ENCODE assay signal across 1 cellular context in genomic region chr13:49539746-49540145, GRCh38.
TF ChIP-seq lines count a peak whose summit lies in the region.

No MANE protein-coding gene starts in this region.

TF ChIP-seq in GM23338, 12 proteins besides CTCF, POLR2A, EP300 and RAD21:
- TF ChIP-seq, protein P1, sequence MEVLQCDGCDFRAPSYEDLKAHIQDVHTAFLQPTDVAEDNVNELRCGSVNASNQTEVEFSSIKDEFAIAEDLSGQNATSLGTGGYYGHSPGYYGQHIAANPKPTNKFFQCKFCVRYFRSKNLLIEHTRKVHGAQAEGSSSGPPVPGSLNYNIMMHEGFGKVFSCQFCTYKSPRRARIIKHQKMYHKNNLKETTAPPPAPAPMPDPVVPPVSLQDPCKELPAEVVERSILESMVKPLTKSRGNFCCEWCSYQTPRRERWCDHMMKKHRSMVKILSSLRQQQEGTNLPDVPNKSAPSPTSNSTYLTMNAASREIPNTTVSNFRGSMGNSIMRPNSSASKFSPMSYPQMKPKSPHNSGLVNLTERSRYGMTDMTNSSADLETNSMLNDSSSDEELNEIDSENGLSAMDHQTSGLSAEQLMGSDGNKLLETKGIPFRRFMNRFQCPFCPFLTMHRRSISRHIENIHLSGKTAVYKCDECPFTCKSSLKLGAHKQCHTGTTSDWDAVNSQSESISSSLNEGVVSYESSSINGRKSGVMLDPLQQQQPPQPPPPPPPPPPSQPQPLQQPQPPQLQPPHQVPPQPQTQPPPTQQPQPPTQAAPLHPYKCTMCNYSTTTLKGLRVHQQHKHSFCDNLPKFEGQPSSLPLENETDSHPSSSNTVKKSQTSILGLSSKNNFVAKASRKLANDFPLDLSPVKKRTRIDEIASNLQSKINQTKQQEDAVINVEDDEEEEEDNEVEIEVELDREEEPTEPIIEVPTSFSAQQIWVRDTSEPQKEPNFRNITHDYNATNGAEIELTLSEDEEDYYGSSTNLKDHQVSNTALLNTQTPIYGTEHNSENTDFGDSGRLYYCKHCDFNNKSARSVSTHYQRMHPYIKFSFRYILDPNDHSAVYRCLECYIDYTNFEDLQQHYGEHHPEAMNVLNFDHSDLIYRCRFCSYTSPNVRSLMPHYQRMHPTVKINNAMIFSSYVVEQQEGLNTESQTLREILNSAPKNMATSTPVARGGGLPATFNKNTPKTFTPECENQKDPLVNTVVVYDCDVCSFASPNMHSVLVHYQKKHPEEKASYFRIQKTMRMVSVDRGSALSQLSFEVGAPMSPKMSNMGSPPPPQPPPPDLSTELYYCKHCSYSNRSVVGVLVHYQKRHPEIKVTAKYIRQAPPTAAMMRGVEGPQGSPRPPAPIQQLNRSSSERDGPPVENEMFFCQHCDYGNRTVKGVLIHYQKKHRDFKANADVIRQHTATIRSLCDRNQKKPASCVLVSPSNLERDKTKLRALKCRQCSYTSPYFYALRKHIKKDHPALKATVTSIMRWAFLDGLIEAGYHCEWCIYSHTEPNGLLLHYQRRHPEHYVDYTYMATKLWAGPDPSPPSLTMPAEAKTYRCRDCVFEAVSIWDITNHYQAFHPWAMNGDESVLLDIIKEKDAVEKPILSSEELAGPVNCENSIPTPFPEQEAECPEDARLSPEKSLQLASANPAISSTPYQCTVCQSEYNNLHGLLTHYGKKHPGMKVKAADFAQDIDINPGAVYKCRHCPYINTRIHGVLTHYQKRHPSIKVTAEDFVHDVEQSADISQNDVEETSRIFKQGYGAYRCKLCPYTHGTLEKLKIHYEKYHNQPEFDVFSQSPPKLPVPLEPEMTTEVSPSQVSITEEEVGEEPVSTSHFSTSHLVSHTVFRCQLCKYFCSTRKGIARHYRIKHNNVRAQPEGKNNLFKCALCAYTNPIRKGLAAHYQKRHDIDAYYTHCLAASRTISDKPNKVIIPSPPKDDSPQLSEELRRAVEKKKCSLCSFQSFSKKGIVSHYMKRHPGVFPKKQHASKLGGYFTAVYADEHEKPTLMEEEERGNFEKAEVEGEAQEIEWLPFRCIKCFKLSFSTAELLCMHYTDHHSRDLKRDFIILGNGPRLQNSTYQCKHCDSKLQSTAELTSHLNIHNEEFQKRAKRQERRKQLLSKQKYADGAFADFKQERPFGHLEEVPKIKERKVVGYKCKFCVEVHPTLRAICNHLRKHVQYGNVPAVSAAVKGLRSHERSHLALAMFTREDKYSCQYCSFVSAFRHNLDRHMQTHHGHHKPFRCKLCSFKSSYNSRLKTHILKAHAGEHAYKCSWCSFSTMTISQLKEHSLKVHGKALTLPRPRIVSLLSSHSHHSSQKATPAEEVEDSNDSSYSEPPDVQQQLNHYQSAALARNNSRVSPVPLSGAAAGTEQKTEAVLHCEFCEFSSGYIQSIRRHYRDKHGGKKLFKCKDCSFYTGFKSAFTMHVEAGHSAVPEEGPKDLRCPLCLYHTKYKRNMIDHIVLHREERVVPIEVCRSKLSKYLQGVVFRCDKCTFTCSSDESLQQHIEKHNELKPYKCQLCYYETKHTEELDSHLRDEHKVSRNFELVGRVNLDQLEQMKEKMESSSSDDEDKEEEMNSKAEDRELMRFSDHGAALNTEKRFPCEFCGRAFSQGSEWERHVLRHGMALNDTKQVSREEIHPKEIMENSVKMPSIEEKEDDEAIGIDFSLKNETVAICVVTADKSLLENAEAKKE (CRISPR knock-in tag; IDR thresholded peaks at IDR 0.05) = no peak
- no peak for TF ChIP-seq POLR2AphosphoS5 (IDR thresholded peaks at IDR 0.05; ENCODE audit: low read depth)
- TF ChIP-seq REST (IDR thresholded peaks at IDR 0.05; ENCODE audit: unreplicated experiment) = no peak
- TF ChIP-seq NANOG (IDR thresholded peaks at IDR 0.05; ENCODE audit: borderline replicate concordance) = no peak
- TF ChIP-seq EZH2phosphoT487 (IDR thresholded peaks at IDR 0.05; ENCODE audit: unreplicated experiment) = no peak
- no peak for TF ChIP-seq ETS1 (IDR thresholded peaks at IDR 0.05)
- TF ChIP-seq ZNF114 (CRISPR knock-in tag; IDR thresholded peaks at IDR 0.05) = no peak
- no peak for TF ChIP-seq JUNB (IDR thresholded peaks at IDR 0.05; ENCODE audit: unreplicated experiment)
- no peak for TF ChIP-seq ZNF331 (CRISPR knock-in tag; IDR thresholded peaks at IDR 0.05; ENCODE audit: low read depth)
- TF ChIP-seq STAT1 (IDR thresholded peaks at IDR 0.05; ENCODE audit: unreplicated experiment) = no peak
- TF ChIP-seq CREB1 (CRISPR knock-in tag; IDR thresholded peaks at IDR 0.05; ENCODE audit: low read depth) = no peak
- TF ChIP-seq EZH2 (IDR thresholded peaks at IDR 0.05; ENCODE audit: low read depth, unreplicated experiment) = no peak
